1 cellular context compared by ENCODE assay signal in the genomic region with DNA sequence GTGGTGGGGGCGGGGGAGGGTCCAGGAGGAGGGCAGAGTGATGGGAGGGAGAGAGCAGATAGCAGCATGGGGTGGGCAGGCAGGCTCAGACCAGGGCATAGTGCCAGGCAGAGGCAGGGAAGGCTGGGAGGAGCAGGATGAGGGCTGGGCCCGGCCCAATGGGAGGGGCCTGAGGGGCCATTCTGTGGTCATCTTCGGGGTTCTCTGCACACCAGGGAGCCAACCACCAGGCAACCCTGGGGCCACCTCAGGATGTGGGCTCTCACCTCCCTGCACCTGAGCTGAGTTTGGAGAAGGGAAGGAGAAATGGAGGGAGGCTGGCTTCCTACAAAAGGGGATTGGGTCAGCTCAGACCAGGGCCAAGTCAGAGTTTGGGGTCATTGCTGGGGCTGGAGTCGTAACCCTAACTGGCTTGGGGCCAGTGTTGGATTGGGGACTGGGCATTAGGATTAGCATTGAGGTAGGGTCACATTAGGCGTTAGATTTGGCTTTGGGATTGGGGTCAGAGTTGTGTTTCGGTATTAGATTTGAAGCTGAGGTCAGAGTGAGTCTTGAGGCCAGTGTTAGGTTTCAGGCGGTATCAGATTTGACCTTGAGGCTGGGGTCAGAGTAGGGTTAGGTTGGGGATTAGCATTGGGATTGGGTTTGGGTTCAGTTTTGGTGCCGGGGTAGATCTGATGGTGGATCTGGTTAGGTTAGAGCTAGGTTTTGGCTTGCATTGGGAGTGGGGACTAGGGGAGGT.
TF ChIP-seq lines count a peak whose summit lies in the region.

No MANE protein-coding gene starts in this region.

TF ChIP-seq in K562, 482 proteins besides CTCF, POLR2A, EP300 and RAD21:
- TF ChIP-seq, protein P1, sequence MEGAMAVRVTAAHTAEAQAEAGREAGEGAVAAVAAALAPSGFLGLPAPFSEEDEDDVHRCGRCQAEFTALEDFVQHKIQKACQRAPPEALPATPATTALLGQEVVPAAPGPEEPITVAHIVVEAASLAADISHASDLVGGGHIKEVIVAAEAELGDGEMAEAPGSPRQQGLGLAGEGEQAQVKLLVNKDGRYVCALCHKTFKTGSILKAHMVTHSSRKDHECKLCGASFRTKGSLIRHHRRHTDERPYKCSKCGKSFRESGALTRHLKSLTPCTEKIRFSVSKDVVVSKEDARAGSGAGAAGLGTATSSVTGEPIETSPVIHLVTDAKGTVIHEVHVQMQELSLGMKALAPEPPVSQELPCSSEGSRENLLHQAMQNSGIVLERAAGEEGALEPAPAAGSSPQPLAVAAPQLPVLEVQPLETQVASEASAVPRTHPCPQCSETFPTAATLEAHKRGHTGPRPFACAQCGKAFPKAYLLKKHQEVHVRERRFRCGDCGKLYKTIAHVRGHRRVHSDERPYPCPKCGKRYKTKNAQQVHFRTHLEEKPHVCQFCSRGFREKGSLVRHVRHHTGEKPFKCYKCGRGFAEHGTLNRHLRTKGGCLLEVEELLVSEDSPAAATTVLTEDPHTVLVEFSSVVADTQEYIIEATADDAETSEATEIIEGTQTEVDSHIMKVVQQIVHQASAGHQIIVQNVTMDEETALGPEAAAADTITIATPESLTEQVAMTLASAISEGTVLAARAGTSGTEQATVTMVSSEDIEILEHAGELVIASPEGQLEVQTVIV (CRISPR knock-in tag; IDR thresholded peaks at IDR 0.05; ENCODE audit: borderline replicate concordance) = no peak
- TF ChIP-seq, protein P2, sequence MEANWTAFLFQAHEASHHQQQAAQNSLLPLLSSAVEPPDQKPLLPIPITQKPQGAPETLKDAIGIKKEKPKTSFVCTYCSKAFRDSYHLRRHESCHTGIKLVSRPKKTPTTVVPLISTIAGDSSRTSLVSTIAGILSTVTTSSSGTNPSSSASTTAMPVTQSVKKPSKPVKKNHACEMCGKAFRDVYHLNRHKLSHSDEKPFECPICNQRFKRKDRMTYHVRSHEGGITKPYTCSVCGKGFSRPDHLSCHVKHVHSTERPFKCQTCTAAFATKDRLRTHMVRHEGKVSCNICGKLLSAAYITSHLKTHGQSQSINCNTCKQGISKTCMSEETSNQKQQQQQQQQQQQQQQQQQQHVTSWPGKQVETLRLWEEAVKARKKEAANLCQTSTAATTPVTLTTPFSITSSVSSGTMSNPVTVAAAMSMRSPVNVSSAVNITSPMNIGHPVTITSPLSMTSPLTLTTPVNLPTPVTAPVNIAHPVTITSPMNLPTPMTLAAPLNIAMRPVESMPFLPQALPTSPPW (CRISPR knock-in tag; IDR thresholded peaks at IDR 0.05) = peak; percentile 13; the same call in 1 of the 2 replicates
- TF ChIP-seq ESRRA (IDR thresholded peaks at IDR 0.05; ENCODE audit: borderline replicate concordance, low read depth) (peak; percentile 77), NFIC (IDR thresholded peaks at IDR 0.05) (0 out of 2 replicates have a peak, but pooled peaks have one; percentile 24), NR2C1 (IDR thresholded peaks at IDR 0.05) (peak; percentile 50; the same call in 1 of the 2 replicates), NR2C1 (tag; IDR thresholded peaks at IDR 0.05) (no peak)
